22 cellular contexts compared by ENCODE assay signal in genomic region chr2:122273785-122274419, GRCh38.
A peak's percentile ranks its signal among the peaks of the same experiment; 100 is the strongest.
DNase-seq lines count a peak whose midpoint lies in the region; ATAC-seq, FAIRE-seq and TF ChIP-seq lines count a peak whose summit lies in the region.
"Had no signal": no experiment of that assay in that cellular context is flagged by ENCODE, and none has a peak within 500 bp of the region (broad histone marks: within the 10 kb centered on the region; RNA-seq: fewer than 3 reads in every experiment).

No MANE protein-coding gene starts in this region.

- intact Hi-C loops in activated CD8-positive, alpha-beta T cell treated with anti-CD3 and anti-CD28 coated beads for 36 hours (cut with micrococcal nuclease) = no loop called here

- peak; percentile 100 for FAIRE-seq in islet of Langerhans (lab: Jason Lieb, UNC)
- FAIRE-seq in urothelium cell line (lab: Jason Lieb, UNC) = peak; percentile 100
- FAIRE-seq: GM19239 had no signal

- TF ChIP-seq CTCF in activated CD8-positive, alpha-beta T cell treated with anti-CD3 and anti-CD28 coated beads for 36 hours (IDR thresholded peaks at IDR 0.05) = no peak

- no peak overlapping the region for H3K4me3 Mint-ChIP-seq in activated CD8-positive, alpha-beta T cell treated with anti-CD3 and anti-CD28 coated beads for 36 hours
- no peak overlapping the region for H3K4me3 Mint-ChIP-seq in activated CD8-positive, alpha-beta T cell treated with anti-CD3 and anti-CD28 coated beads, Interleukin-2, amount 10 ng/mL, durations not matched to agents 7 days and 5 days
- H3K4me3 Mint-ChIP-seq: CD8-positive, alpha-beta memory T cell had no signal

- no peaks in the 10 kb centered on the region for H3K4me1 Mint-ChIP-seq in activated CD8-positive, alpha-beta T cell treated with anti-CD3 and anti-CD28 coated beads for 36 hours (ENCODE audit: low read depth)
- no peaks in the 10 kb centered on the region for H3K4me1 Mint-ChIP-seq in activated CD8-positive, alpha-beta T cell treated with anti-CD3 and anti-CD28 coated beads, Interleukin-2, amount 10 ng/mL, durations not matched to agents 7 days and 5 days (ENCODE audit: low read depth)
- H3K4me1 Mint-ChIP-seq: CD8-positive, alpha-beta memory T cell had no signal

- DNase-seq in activated CD8-positive, alpha-beta T cell treated with anti-CD3 and anti-CD28 coated beads for 36 hours = no peak
- DNase-seq in activated CD8-positive, alpha-beta T cell treated with anti-CD3 and anti-CD28 coated beads, Interleukin-2, amount 10 ng/mL, durations not matched to agents 7 days and 5 days = no peak
- DNase-seq in RPMI7951 (ENCODE audit: low read depth) = peak; percentile 7
- no peak for DNase-seq in urothelium cell line (ENCODE audit: low spot score)
- no peak for DNase-seq in nucleus accumbens (lab: John Stamatoyannopoulos, UW)
- DNase-seq in NCI-H2196 treated with DMSO at 0.1 percent for 48 hours (lab: John Stamatoyannopoulos, UW; ENCODE audit: unreplicated experiment) = no peak
- no peak for DNase-seq in amniotic stem cell (lab: John Stamatoyannopoulos, UW)
- DNase-seq: 8988T; Calu3; CD8-positive, alpha-beta memory T cell; EL; GF-D8; KG1; NCI-H1092 treated with DMSO at 0.1 percent for 48 hours; NCI-H1436 treated with DMSO at 0.1 percent for 48 hours; NCI-H1930; NCI-H345; NCI-H82 had no signal

- H3K36me3 Mint-ChIP-seq in activated CD8-positive, alpha-beta T cell treated with anti-CD3 and anti-CD28 coated beads for 36 hours (ENCODE audit: low read depth) = no peaks in the 10 kb centered on the region
- H3K36me3 Mint-ChIP-seq in activated CD8-positive, alpha-beta T cell treated with anti-CD3 and anti-CD28 coated beads, Interleukin-2, amount 10 ng/mL, durations not matched to agents 7 days and 5 days (ENCODE audit: low read depth) = no peaks in the 10 kb centered on the region
- H3K36me3 Mint-ChIP-seq: CD8-positive, alpha-beta memory T cell had no signal

- no peak overlapping the region for H3K27ac Mint-ChIP-seq in activated CD8-positive, alpha-beta T cell treated with anti-CD3 and anti-CD28 coated beads for 36 hours
- H3K27ac Mint-ChIP-seq in activated CD8-positive, alpha-beta T cell treated with anti-CD3 and anti-CD28 coated beads, Interleukin-2, amount 10 ng/mL, durations not matched to agents 7 days and 5 days = no peak overlapping the region
- H3K27ac Mint-ChIP-seq: CD8-positive, alpha-beta memory T cell had no signal

- peak; percentile 39 for ATAC-seq in activated CD8-positive, alpha-beta T cell treated with anti-CD3 and anti-CD28 coated beads for 36 hours
- no peak for ATAC-seq in activated CD8-positive, alpha-beta T cell treated with anti-CD3 and anti-CD28 coated beads, Interleukin-2, amount 10 ng/mL, durations not matched to agents 7 days and 5 days
- ATAC-seq: Panc1, SK-N-SH treated with all-trans-retinoic acid at 6 μM for 48 hours had no signal

- POLR2A ChIA-PET in activated CD8-positive, alpha-beta T cell treated with anti-CD3 and anti-CD28 coated beads for 36 hours (lab: Charles Lee) = no interaction called here
- POLR2A ChIA-PET in activated CD8-positive, alpha-beta T cell treated with anti-CD3 and anti-CD28 coated beads, Interleukin-2, amount 10 ng/mL, durations not matched to agents 7 days and 5 days (lab: Charles Lee) = no interaction called here

- CTCF ChIA-PET in activated CD8-positive, alpha-beta T cell treated with anti-CD3 and anti-CD28 coated beads for 36 hours (lab: Charles Lee) = no interaction called here
- CTCF ChIA-PET in activated CD8-positive, alpha-beta T cell treated with anti-CD3 and anti-CD28 coated beads, Interleukin-2, amount 10 ng/mL, durations not matched to agents 7 days and 5 days (lab: Charles Lee) = no interaction called here

- no peaks in the 10 kb centered on the region for H3K27me3 Mint-ChIP-seq in activated CD8-positive, alpha-beta T cell treated with anti-CD3 and anti-CD28 coated beads for 36 hours
- no peaks in the 10 kb centered on the region for H3K27me3 Mint-ChIP-seq in activated CD8-positive, alpha-beta T cell treated with anti-CD3 and anti-CD28 coated beads, Interleukin-2, amount 10 ng/mL, durations not matched to agents 7 days and 5 days (ENCODE audit: low read depth)
- H3K27me3 Mint-ChIP-seq: CD8-positive, alpha-beta memory T cell had no signal

- H3K9me3 Mint-ChIP-seq in activated CD8-positive, alpha-beta T cell treated with anti-CD3 and anti-CD28 coated beads for 36 hours = peaks cover 2% of the 10 kb centered on the region
- peaks cover 4% of the 10 kb centered on the region for H3K9me3 Mint-ChIP-seq in activated CD8-positive, alpha-beta T cell treated with anti-CD3 and anti-CD28 coated beads, Interleukin-2, amount 10 ng/mL, durations not matched to agents 7 days and 5 days (ENCODE audit: insufficient read depth)
